Comparison of ENCODE assay signal across 1 cellular context in the genomic region with DNA sequence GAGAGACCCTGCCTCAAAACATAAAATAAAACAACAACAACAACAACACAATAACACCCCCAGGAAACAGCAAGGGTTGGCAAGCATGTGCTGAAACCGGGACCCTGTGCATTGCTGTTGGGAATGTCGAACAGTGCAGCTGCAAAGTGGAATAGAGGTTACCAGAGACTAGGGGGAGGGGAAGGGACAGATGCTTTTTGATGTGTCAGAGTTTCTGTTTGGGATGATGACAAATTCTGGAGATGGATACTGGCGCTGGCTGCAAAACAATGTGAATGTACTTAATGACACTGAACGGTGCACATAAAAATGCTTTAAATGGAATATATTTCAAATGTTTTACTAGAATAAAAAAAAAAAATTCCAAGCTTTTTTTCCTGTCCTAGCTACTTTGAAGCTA.
TF ChIP-seq lines count a peak whose summit lies in the region.

No MANE protein-coding gene starts in this region.

TF ChIP-seq in IMR-90, 13 proteins besides CTCF, POLR2A, EP300 and RAD21:
- no peak for TF ChIP-seq NFE2L2 (IDR thresholded peaks at IDR 0.05; ENCODE audit: low read depth, low read length)
- TF ChIP-seq MXI1 (IDR thresholded peaks at IDR 0.05; ENCODE audit: borderline replicate concordance, low read depth, low read length): no peak
- TF ChIP-seq FOS (IDR thresholded peaks at IDR 0.05; ENCODE audit: low read depth, low read length): no peak
- no peak for TF ChIP-seq BHLHE40 (IDR thresholded peaks at IDR 0.05; ENCODE audit: low read depth, low read length)
- no peak for TF ChIP-seq RFX5 (IDR thresholded peaks at IDR 0.05; ENCODE audit: low read depth, low read length)
